Comparison of ENCODE assay signal across 10 cellular contexts in the genomic region with DNA sequence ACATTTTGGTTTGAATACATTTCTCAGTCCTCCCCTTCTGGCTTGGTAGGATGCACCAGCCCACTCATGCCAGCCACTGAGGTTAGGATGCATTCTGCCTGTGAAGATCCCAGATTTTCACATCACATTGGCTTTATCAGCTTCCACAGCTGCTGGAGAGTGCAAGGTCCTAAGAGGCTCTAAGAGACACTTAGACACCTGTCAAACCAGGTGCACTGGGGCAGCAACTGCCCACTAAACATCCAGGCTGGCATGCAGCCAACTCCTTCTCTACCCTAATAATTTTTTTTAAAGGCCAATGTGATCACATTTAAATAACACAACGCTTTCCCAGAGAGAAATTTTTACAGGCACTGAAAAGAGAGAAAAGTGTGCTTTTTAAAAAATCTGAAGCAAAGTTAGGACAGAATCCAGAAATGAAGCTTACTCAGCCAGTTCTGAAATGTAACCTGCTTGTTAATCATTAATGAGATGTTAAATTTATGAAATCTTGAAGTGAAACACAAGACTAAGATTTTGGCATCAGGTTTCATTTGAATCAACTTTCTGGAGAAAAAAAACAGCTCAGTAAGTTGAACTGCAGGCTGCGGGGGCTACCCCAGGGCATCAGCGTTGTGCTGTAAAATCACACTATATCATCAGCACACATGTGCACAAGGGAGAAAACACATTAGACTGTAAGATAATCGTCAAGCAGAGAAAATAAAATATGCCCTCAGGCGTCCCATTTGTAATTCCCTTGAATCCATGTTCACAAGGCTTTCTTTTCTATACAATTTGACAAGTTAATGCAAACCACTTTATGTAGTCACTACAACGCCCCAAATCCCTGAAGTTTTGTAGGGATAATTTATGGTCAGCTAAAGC.
DNase-seq lines count a peak whose midpoint lies in the region; ATAC-seq lines count a peak whose summit lies in the region.
"Had no signal": no experiment of that assay in that cellular context is flagged by ENCODE, and none has a peak within 500 bp of the region (broad histone marks: within the 10 kb centered on the region; RNA-seq: fewer than 3 reads in every experiment).

No MANE protein-coding gene starts in this region.

- no peak overlapping the region for H3K27ac Mint-ChIP-seq in stimulated activated memory B cell treated with anti-CD40 and anti-IgM and Interleukin-4, amounts not matched to agents 10 μg/mL and 1 μg/mL and 100 μg/mL, for 72 hours
- H3K27ac Mint-ChIP-seq: T-helper 1 cell treated with Interleukin-12 subunit alpha and Interleukin-12 subunit beta and Interleukin-4 antibody, amounts not matched to agents 30 μg/mL and 1 μg/mL, for 36 hours had no signal

- DNase-seq in NCI-H187 treated with DMSO at 0.1 percent for 48 hours (lab: John Stamatoyannopoulos, UW) (peak; percentile 72), RPMI8226 (peak; percentile 99), putamen (ENCODE audit: low spot score) (peak; percentile 14), A172 (ENCODE audit: low spot score) (no peak)
- DNase-seq in effector CD8-positive, alpha-beta T cell (lab: John Stamatoyannopoulos, UW) = no peak
- DNase-seq: activated CD4-positive, alpha-beta T cell treated with anti-CD3 and anti-CD28 coated beads, Interleukin-2, amount 50 U/mL, for 1 hour had no signal

- no peaks in the 10 kb centered on the region for H3K36me3 Mint-ChIP-seq in stimulated activated memory B cell treated with anti-CD40 and anti-IgM and Interleukin-4, amounts not matched to agents 10 μg/mL and 1 μg/mL and 100 μg/mL, for 72 hours

- ATAC-seq in GM19463 (IDR thresholded peaks at IDR 0.05; ENCODE audit: unreplicated experiment) (peak; percentile 51), HG03442 (IDR thresholded peaks at IDR 0.05; ENCODE audit: unreplicated experiment) (no peak)
- ATAC-seq in stimulated activated memory B cell treated with anti-CD40 and anti-IgM and Interleukin-4, amounts not matched to agents 10 μg/mL and 1 μg/mL and 100 μg/mL, for 72 hours = no peak

- H3K4me3 Mint-ChIP-seq in stimulated activated memory B cell treated with anti-CD40 and anti-IgM and Interleukin-4, amounts not matched to agents 10 μg/mL and 1 μg/mL and 100 μg/mL, for 72 hours = no peak overlapping the region
- H3K4me3 Mint-ChIP-seq: T-helper 1 cell treated with Interleukin-12 subunit alpha and Interleukin-12 subunit beta and Interleukin-4 antibody, amounts not matched to agents 30 μg/mL and 1 μg/mL, for 36 hours had no signal

- H3K9me3 Mint-ChIP-seq in stimulated activated memory B cell treated with anti-CD40 and anti-IgM and Interleukin-4, amounts not matched to agents 10 μg/mL and 1 μg/mL and 100 μg/mL, for 72 hours = peaks cover 3% of the 10 kb centered on the region
- H3K9me3 Mint-ChIP-seq: T-helper 1 cell treated with Interleukin-12 subunit alpha and Interleukin-12 subunit beta and Interleukin-4 antibody, amounts not matched to agents 30 μg/mL and 1 μg/mL, for 36 hours had no signal

- H3K27me3 Mint-ChIP-seq in stimulated activated memory B cell treated with anti-CD40 and anti-IgM and Interleukin-4, amounts not matched to agents 10 μg/mL and 1 μg/mL and 100 μg/mL, for 72 hours = no peaks in the 10 kb centered on the region

- H3K4me1 Mint-ChIP-seq in stimulated activated memory B cell treated with anti-CD40 and anti-IgM and Interleukin-4, amounts not matched to agents 10 μg/mL and 1 μg/mL and 100 μg/mL, for 72 hours = no peaks in the 10 kb centered on the region

Comparison
In these comparisons a context has a peak if more than half of its experiments do, and no peak if none do; other contexts are left out.
1. DNase-seq: peak in NCI-H187 treated with DMSO at 0.1 percent for 48 hours (single experiment), RPMI8226 (single experiment) and putamen (single experiment); none in A172 (single experiment) and effector CD8-positive, alpha-beta T cell (single experiment).